In the genomic region with DNA sequence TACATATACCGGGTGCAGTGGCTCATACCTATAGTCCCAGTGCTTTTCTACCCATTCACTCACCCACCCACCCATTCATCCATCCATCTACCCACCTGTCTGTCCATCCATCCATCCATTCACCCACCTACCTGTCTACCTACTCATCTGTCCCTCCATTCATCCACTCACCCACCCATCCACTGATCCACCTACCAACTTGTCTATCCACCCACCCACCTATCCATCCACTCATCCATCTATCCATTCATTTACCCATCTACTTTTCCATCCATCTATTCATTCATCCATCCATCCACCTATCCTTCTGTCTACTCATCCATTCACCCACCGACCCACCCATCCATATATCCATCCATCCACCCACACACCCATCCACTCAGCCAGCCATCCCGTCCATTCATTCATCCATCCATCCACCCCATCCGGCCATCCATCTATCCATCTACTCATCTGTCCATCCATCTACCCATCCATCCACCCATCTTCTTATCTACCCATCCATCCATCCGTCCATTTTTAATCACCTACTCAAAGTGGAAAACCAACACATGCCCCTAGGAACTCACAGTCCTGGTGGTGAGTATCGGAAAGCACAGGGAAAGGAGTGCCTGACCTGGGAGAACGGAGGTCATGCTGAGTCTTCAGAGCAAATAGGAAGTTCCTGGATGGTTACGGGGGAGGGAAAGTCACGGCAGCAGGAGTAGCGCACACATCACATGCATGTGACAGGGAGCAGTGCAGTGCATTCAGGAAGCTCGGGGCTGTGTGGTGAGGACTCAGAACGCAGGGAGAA, we compare ENCODE assay signal across 18 cellular contexts.
"Had no signal": no experiment of that assay in that cellular context is flagged by ENCODE, and none has a peak within 500 bp of the region (broad histone marks: within the 10 kb centered on the region; RNA-seq: fewer than 3 reads in every experiment).

No MANE protein-coding gene starts in this region.

- DNase-seq: activated CD4-positive, alpha-beta memory T cell treated with anti-CD3 and anti-CD28 coated beads, Interleukin-2, amount 10 ng/mL, durations not matched to agents 7 days and 5 days; activated CD4-positive, alpha-beta T cell treated with anti-CD3 and anti-CD28 coated beads, Interleukin-2, amount 10 ng/mL, durations not matched to agents 24 days and 14 days; activated effector memory CD4-positive, alpha-beta T cell treated with anti-CD3 and anti-CD28 coated beads, Interleukin-2, amount 50 U/mL, for 16 hours; adrenal gland; central memory CD4-positive, alpha-beta T cell; dermis blood vessel endothelial cell; effector memory CD8-positive, alpha-beta T cell; left ventricle myocardium superior; mammary epithelial cell; right lobe of liver; stimulated activated CD4-positive, alpha-beta T cell treated with anti-CD3 and anti-CD28 coated beads, Interleukin-1b, Interleukin-23, amount 100 ng/mL, for 48 hours; stimulated activated naive CD8-positive, alpha-beta T cell treated with anti-CD3 and anti-CD28 coated beads, Interleukin-15, amount 100 ng/mL, for 72 hours; T-helper 9 cell had no signal

- H3K27me3 ChIP-seq: adrenal gland, esophagus muscularis mucosa, neutrophil, right lobe of liver, tibial artery had no signal

- H3K4me1 ChIP-seq: adrenal gland, esophagus muscularis mucosa, parathyroid adenoma, right lobe of liver, tibial artery had no signal

- H3K9me3 ChIP-seq: adrenal gland, neutrophil, right lobe of liver, tibial artery had no signal

- H3K4me3 ChIP-seq: adrenal gland, esophagus muscularis mucosa, right lobe of liver, skin epidermis, tibial artery had no signal

- H3K27ac ChIP-seq: adrenal gland, esophagus muscularis mucosa, neutrophil, parathyroid adenoma, right lobe of liver, skin epidermis, tibial artery had no signal

- H2AFZ ChIP-seq: parathyroid adenoma had no signal

- ATAC-seq: effector memory CD8-positive, alpha-beta T cell; left ventricle myocardium superior; right lobe of liver had no signal

- H3K9ac ChIP-seq: parathyroid adenoma had no signal
